22 cellular contexts compared by ENCODE assay signal in genomic region chr9:125883548-125883947, GRCh38.
DNase-seq lines count a peak whose midpoint lies in the region; ATAC-seq and TF ChIP-seq lines count a peak whose summit lies in the region.
"Had no signal": no experiment of that assay in that cellular context is flagged by ENCODE, and none has a peak within 500 bp of the region (broad histone marks: within the 10 kb centered on the region; RNA-seq: fewer than 3 reads in every experiment).

No MANE protein-coding gene starts in this region.

- 53 to 62% methylated on average over 4 of the region's 4 CpGs for WGBS in heart right ventricle, 2 donors
- WGBS in sigmoid colon, 2 donors, result 69 to 79% methylated on average over 4 of the region's 4 CpGs

- TF ChIP-seq CTCF in heart right ventricle (IDR thresholded peaks at IDR 0.05) (no peak), fibroblast of lung (conservative IDR thresholded peaks at IDR 0.05 in 1 of 2, IDR thresholded peaks at IDR 0.05 in 1 of 2; ENCODE audit: low read depth in 1 of 2, low read length in 2 of 2) (no peak), sigmoid colon (IDR thresholded peaks at IDR 0.05) (no peak)

- H3K9me3 ChIP-seq in heart right ventricle, result no peaks in the 10 kb centered on the region
- no peaks in the 10 kb centered on the region for H3K9me3 ChIP-seq in fibroblast of lung (ENCODE audit: control insufficient read depth, insufficient read depth, low read depth, low read length)
- no peaks in the 10 kb centered on the region for H3K9me3 ChIP-seq in sigmoid colon
- H3K9me3 ChIP-seq: A549, BLaER1, esophagus muscularis mucosa, HAP-1, left lung, stomach, transverse colon had no signal

- TF ChIP-seq EP300 in sigmoid colon (IDR thresholded peaks at IDR 0.05), result no peak

- H3K27ac ChIP-seq in heart right ventricle (peak overlapping the region in 1 of 10 donors; percentile 3), fibroblast of lung (ENCODE audit: insufficient read depth, low read length) (no peak overlapping the region), sigmoid colon (peak overlapping the region in 3 of 4 donors; percentile 50 to 86 (median 85))
- H3K27ac ChIP-seq: A549, BLaER1, left lung, stomach, WERI-Rb-1 had no signal

- H3K9ac ChIP-seq in fibroblast of lung (ENCODE audit: insufficient read depth, low read length), result no peak overlapping the region
- H3K9ac ChIP-seq: BLaER1 had no signal

- H3K4me3 ChIP-seq in heart right ventricle (no peak overlapping the region), fibroblast of lung (replicated peaks in 1 of 4; ENCODE audit: control extremely low read depth in 1 of 4, insufficient read depth in 1 of 4, low read depth in 3 of 4, low read length in 4 of 4) (no peak overlapping the region), sigmoid colon (no peak overlapping the region)
- H3K4me3 ChIP-seq: A549, BLaER1, esophagus muscularis mucosa, HAP-1, left lung, stomach, transverse colon had no signal

- no peak overlapping the region for H2AFZ ChIP-seq in fibroblast of lung (ENCODE audit: low read length)

- no peaks in the 10 kb centered on the region for H4K20me1 ChIP-seq in fibroblast of lung (ENCODE audit: control insufficient read depth, extremely low read depth, insufficient read depth, low read length)

- CTCF ChIA-PET in HEK293T (lab: Yijun Ruan, JAX), result interaction anchor here (0.7 kb wide), 2 partner anchors 12 to 17 kb away, joined by 3 read pairs; no protein-coding TSS in a partner anchor

- no peak overlapping the region for H3K4me2 ChIP-seq in fibroblast of lung (ENCODE audit: extremely low read depth, insufficient read depth, low read length)
- H3K4me2 ChIP-seq: A549, BLaER1 had no signal

- no peak for TF ChIP-seq POLR2A in sigmoid colon (IDR thresholded peaks at IDR 0.05)

- intact Hi-C loops in Right ventricle myocardium superior (cut with DNase I), result loop anchor here (10.0 kb wide), 1 partner anchor 129 kb away; no protein-coding TSS in a partner anchor
- intact Hi-C loops in heart right ventricle (cut with DNase I), result loop anchor here in 3 of 10 donors (10.0 kb wide), 3 partner anchors 59 to 129 kb away; no protein-coding TSS in a partner anchor
- intact Hi-C loops in sigmoid colon (cut with DNase I), result no loop called here

- H3K4me1 ChIP-seq in heart right ventricle (peaks cover 0 to 47% (median 21%) of the 10 kb centered on the region in 9 donors), fibroblast of lung (ENCODE audit: control insufficient read depth, extremely low read depth, insufficient read depth, low read length) (peaks cover 7% of the 10 kb centered on the region), sigmoid colon (peaks cover 0 to 68% (median 41%) of the 10 kb centered on the region in 4 donors)
- H3K4me1 ChIP-seq: BLaER1, left lung had no signal

- H3K36me3 ChIP-seq in heart right ventricle (no peaks in the 10 kb centered on the region), fibroblast of lung (ENCODE audit: control insufficient read depth, insufficient read depth, low read length) (no peaks in the 10 kb centered on the region), sigmoid colon (no peaks in the 10 kb centered on the region)
- H3K36me3 ChIP-seq: BLaER1, esophagus muscularis mucosa, HAP-1, left lung, stomach, transverse colon, WERI-Rb-1 had no signal

- POLR2A ChIA-PET in HEK293T (lab: Yijun Ruan, JAX), result no interaction called here

- ATAC-seq in Right ventricle myocardium superior (ENCODE audit: poor library complexity) (peak; percentile 56), heart right ventricle (no peak)
- ATAC-seq: A549; activated T-helper 17 cell treated with anti-CD3 and anti-CD28 coated beads, Interleukin-2, amount 50 U/mL, for 72 hours; left lung had no signal

- DNase-seq in Right ventricle myocardium superior, result no peak
- DNase-seq in heart right ventricle, result no peak
- DNase-seq in HEK293T (ENCODE audit: extremely low spot score), result peak; percentile 30
- DNase-seq in fibroblast of lung (ENCODE audit: low read depth in 2 of 2), result peak; percentile 30 to 35
- no peak for DNase-seq in sigmoid colon
- no peak for DNase-seq in DMS153 treated with DMSO at 0.1 percent for 48 hours (lab: John Stamatoyannopoulos, UW; ENCODE audit: unreplicated experiment)
- no peak for DNase-seq in DMS114 treated with DMSO at 0.1 percent for 48 hours (lab: John Stamatoyannopoulos, UW; ENCODE audit: unreplicated experiment)
- DNase-seq in dermis blood vessel endothelial cell, result no peak
- DNase-seq: activated CD4-positive, alpha-beta T cell treated with anti-CD3 and anti-CD28 coated beads, Interleukin-2, amount 50 U/mL, for 1 hour; left lung; NCI-H1436; NCI-H510A treated with DMSO at 0.1 percent for 48 hours; stimulated activated CD4-positive, alpha-beta T cell treated with anti-CD3 and anti-CD28 coated beads, Interleukin-4, amount 100 ng/mL, for 4 hours; stomach; T-helper 2 cell; transverse colon; WERI-Rb-1 had no signal

- peaks cover 40% of the 10 kb centered on the region for H3K79me2 ChIP-seq in fibroblast of lung (ENCODE audit: control insufficient read depth, insufficient read depth, low read length)

- H3K27me3 ChIP-seq in heart right ventricle (peaks cover 0 to 1% (median 0%) of the 10 kb centered on the region in 7 donors), fibroblast of lung (ENCODE audit: control insufficient read depth, insufficient read depth, low read length) (no peaks in the 10 kb centered on the region), sigmoid colon (no peaks in the 10 kb centered on the region)
- H3K27me3 ChIP-seq: esophagus muscularis mucosa, left lung, stomach, transverse colon had no signal

TF ChIP-seq in HEK293T, 16 proteins besides CTCF, POLR2A, EP300 and RAD21:
- TF ChIP-seq, protein P1, sequence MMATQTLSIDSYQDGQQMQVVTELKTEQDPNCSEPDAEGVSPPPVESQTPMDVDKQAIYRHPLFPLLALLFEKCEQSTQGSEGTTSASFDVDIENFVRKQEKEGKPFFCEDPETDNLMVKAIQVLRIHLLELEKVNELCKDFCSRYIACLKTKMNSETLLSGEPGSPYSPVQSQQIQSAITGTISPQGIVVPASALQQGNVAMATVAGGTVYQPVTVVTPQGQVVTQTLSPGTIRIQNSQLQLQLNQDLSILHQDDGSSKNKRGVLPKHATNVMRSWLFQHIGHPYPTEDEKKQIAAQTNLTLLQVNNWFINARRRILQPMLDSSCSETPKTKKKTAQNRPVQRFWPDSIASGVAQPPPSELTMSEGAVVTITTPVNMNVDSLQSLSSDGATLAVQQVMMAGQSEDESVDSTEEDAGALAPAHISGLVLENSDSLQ (IDR thresholded peaks at IDR 0.05), result peak; percentile 96
- TF ChIP-seq ARNT (IDR thresholded peaks at IDR 0.05), result 0 out of 2 replicates have a peak, but pooled peaks have one; percentile 48
- TF ChIP-seq FOXK2 (IDR thresholded peaks at IDR 0.05), result peak; percentile 74; the same call in 1 of the 2 replicates
- peak; percentile 53 for TF ChIP-seq L3MBTL2 (conservative IDR thresholded peaks at IDR 0.05)
- TF ChIP-seq LEF1 (IDR thresholded peaks at IDR 0.05; ENCODE audit: borderline replicate concordance), result no peak
- peak; percentile 90 for TF ChIP-seq CTBP1 (IDR thresholded peaks at IDR 0.05; ENCODE audit: borderline replicate concordance)
- peak; percentile 95 for TF ChIP-seq ZNF384 (IDR thresholded peaks at IDR 0.05)
- no peak for TF ChIP-seq FOXM1 (IDR thresholded peaks at IDR 0.05; ENCODE audit: borderline replicate concordance)
TF ChIP-seq in HEK293T: peak in this region for 6.

Comparison
In these comparisons a context has a peak if more than half of its experiments do, and no peak if none do; other contexts are left out.
1. DNase-seq: peak in HEK293T (single experiment) and fibroblast of lung (2 of 2); none in Right ventricle myocardium superior (single experiment), heart right ventricle (0 of 2), sigmoid colon (single experiment), DMS153 treated with DMSO at 0.1 percent for 48 hours (single experiment), DMS114 treated with DMSO at 0.1 percent for 48 hours (single experiment) and dermis blood vessel endothelial cell (single experiment).